ENCODE assay signal across 20 cellular contexts in the genomic region with DNA sequence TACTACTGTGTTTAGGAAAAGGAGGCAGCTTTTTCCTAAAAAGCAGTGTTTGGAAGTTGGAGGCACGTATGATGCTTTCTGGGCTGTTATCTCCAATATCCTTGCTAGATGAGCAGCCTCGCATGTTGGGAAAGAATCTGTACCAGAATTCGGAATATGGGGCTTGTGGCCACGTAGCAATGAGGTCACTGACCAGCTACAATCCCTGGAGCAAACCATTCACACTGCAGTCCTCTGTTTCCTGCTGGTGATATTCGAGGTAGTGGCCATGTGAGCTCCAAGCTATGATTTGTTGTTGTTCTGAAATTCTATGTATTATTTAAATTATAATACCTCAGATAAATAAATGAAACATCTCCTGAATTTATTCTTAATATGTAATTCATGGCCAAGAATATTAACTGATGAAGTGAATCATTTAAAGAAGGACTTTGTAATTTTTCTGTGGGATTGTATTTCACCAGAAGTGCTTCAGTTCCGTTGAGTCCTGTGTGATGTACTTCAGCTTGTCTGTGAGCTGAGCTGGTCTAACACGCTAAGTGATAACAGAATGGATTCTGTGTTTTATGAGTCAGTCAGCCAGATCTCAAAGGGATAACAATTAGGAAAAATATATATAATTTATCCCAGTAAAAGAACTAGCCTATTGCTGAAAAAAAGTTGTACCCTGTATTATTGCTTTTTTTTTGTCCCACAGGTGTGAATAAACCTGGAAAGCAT.
A peak's percentile ranks its signal among the peaks of the same experiment; 100 is the strongest.
DNase-seq lines count a peak whose midpoint lies in the region; TF ChIP-seq lines count a peak whose summit lies in the region.
"Had no signal": no experiment of that assay in that cellular context is flagged by ENCODE, and none has a peak within 500 bp of the region (broad histone marks: within the 10 kb centered on the region; RNA-seq: fewer than 3 reads in every experiment).

No MANE protein-coding gene starts in this region.

- 16 to 19% methylated on average over 7 of the region's 7 CpGs for WGBS in GM23248 (ENCODE audit: low coverage in 1 of 2, low lambda C conversion rate in 2 of 2, missing lambda C conversion rate in 2 of 2), 2 experiments
- WGBS in trophoblast cell (ENCODE audit: extremely low coverage, insufficient coverage, insufficient read length) = no CpG with 5 or more reads among the region's 7 CpGs

- H2AFZ ChIP-seq in GM23248 (no peak overlapping the region), trophoblast cell (ENCODE audit: insufficient read depth, low read length, poor library complexity) (no peak overlapping the region)
- H2AFZ ChIP-seq: PC-9 had no signal

- H3K27me3 ChIP-seq in GM23248 (replicated peaks; ENCODE audit: insufficient read depth) (no peaks in the 10 kb centered on the region), SJCRH30 (no peaks in the 10 kb centered on the region), trophoblast cell (ENCODE audit: insufficient read depth, low read length) (no peaks in the 10 kb centered on the region)
- H3K27me3 ChIP-seq: BLaER1 treated with 17β-estradiol and CSF1 and Interleukin-3, amounts not matched to agents 10 nM and 100 nM; neutrophil had no signal

- H3K79me2 ChIP-seq in GM23248 (ENCODE audit: insufficient read depth) (no peaks in the 10 kb centered on the region), trophoblast cell (ENCODE audit: control insufficient read depth, insufficient read depth, low read length, poor library complexity) (no peaks in the 10 kb centered on the region)

- in situ Hi-C loops in GM23248 (cut with MboI) = no loop called here

- H2BK5ac ChIP-seq in trophoblast cell (ENCODE audit: low read depth, low read length, poor library complexity) = no peak overlapping the region

- H3K36me3 ChIP-seq in GM23248 (ENCODE audit: low read depth) (no peaks in the 10 kb centered on the region), SJCRH30 (no peaks in the 10 kb centered on the region), trophoblast cell (ENCODE audit: control insufficient read depth in 1 of 2, insufficient read depth in 2 of 2, low read length in 2 of 2) (no peaks in the 10 kb centered on the region)
- H3K36me3 ChIP-seq: BLaER1 treated with 17β-estradiol and CSF1 and Interleukin-3, amounts not matched to agents 10 nM and 100 nM; neutrophil had no signal

- no peaks in the 10 kb centered on the region for H3F3A ChIP-seq in GM23248 (ENCODE audit: insufficient read depth)

- H3K27ac ChIP-seq in GM23248 (no peak overlapping the region), SJCRH30 (peak overlapping the region; percentile 92), trophoblast cell (ENCODE audit: low read depth, low read length) (no peak overlapping the region)
- H3K27ac ChIP-seq: BLaER1 treated with 17β-estradiol and CSF1 and Interleukin-3, amounts not matched to agents 10 nM and 100 nM; neutrophil; PC-9 had no signal

- DNase-seq in GM23248 = peak; percentile 5
- peak; percentile 76 to 84 for DNase-seq in SJCRH30
- peak; percentile 17 for DNase-seq in fibroblast of peridontal ligament (ENCODE audit: extremely low read depth)
- peak; percentile 53 to 68 for DNase-seq in trophoblast cell
- DNase-seq in DMS79 treated with DMSO at 0.1 percent for 48 hours (lab: John Stamatoyannopoulos, UW) = no peak
- no peak for DNase-seq in T1000 (lab: John Stamatoyannopoulos, UW)
- no peak for DNase-seq in amniotic stem cell (lab: John Stamatoyannopoulos, UW)
- DNase-seq in GM10266 (ENCODE audit: extremely low spot score) = no peak
- DNase-seq: activated CD4-positive, CD25-positive, alpha-beta regulatory T cell; activated effector memory CD4-positive, alpha-beta T cell treated with Interleukin-2 at 50 U/mL for 16 hours; aorta; HFFc6; Kasumi-1; NCI-H187; NCI-H526; small intestine; stimulated activated naive CD4-positive, alpha-beta T cell treated with Interleukin-2 at 50 U/mL for 16 hours had no signal

- no peak overlapping the region for H3K23ac ChIP-seq in trophoblast cell (ENCODE audit: low read length)

- H4K20me1 ChIP-seq in GM23248 (ENCODE audit: insufficient read depth) = no peaks in the 10 kb centered on the region
- H4K20me1 ChIP-seq: BLaER1 treated with 17β-estradiol and CSF1 and Interleukin-3, amounts not matched to agents 10 nM and 100 nM had no signal

- H4K8ac ChIP-seq in trophoblast cell (ENCODE audit: low read depth, low read length) = no peak overlapping the region

- TF ChIP-seq CTCF in GM10266 (IDR thresholded peaks at IDR 0.05; ENCODE audit: control insufficient read depth, insufficient read depth, low read depth, missing control alignments) = no peak

- no peak overlapping the region for H3K9ac ChIP-seq in GM23248
- H3K9ac ChIP-seq in trophoblast cell (ENCODE audit: low read length) = no peak overlapping the region
- H3K9ac ChIP-seq: BLaER1 treated with 17β-estradiol and CSF1 and Interleukin-3, amounts not matched to agents 10 nM and 100 nM had no signal

- H3K4me1 ChIP-seq in GM23248 (ENCODE audit: insufficient read depth) = no peaks in the 10 kb centered on the region
- H3K4me1 ChIP-seq in SJCRH30 = peaks cover 40% of the 10 kb centered on the region
- H3K4me1 ChIP-seq in trophoblast cell (ENCODE audit: control insufficient read depth in 1 of 2, insufficient read depth in 2 of 2, low read length in 2 of 2) = no peaks in the 10 kb centered on the region

- H3K18ac ChIP-seq in trophoblast cell (ENCODE audit: low read length) = no peak overlapping the region

- no peak overlapping the region for H2BK120ac ChIP-seq in trophoblast cell (ENCODE audit: insufficient read depth, low read length, poor library complexity)

- H3K4ac ChIP-seq in trophoblast cell (ENCODE audit: low read depth, low read length) = no peak overlapping the region

- H3K79me1 ChIP-seq in trophoblast cell (ENCODE audit: low read length) = no peaks in the 10 kb centered on the region

- H3K9me2 ChIP-seq in GM23248 (ENCODE audit: insufficient read depth) = no peaks in the 10 kb centered on the region

- no peak overlapping the region for H4K91ac ChIP-seq in trophoblast cell (ENCODE audit: low read depth, low read length)

- no peak overlapping the region for H2AK5ac ChIP-seq in trophoblast cell (ENCODE audit: low read length)

- H2BK12ac ChIP-seq in trophoblast cell (ENCODE audit: low read length) = no peak overlapping the region

- H3K9me3 ChIP-seq in GM23248 (ENCODE audit: low read depth) (no peaks in the 10 kb centered on the region), SJCRH30 (replicated peaks) (no peaks in the 10 kb centered on the region), trophoblast cell (ENCODE audit: insufficient read depth, low read depth, low read length) (no peaks in the 10 kb centered on the region)
- H3K9me3 ChIP-seq: neutrophil had no signal

- no peak overlapping the region for H3K4me3 ChIP-seq in GM23248
- H3K4me3 ChIP-seq in SJCRH30 = peak overlapping the region; percentile 43
- H3K4me3 ChIP-seq in trophoblast cell (ENCODE audit: low read depth, low read length) = no peak overlapping the region
- H3K4me3 ChIP-seq: BLaER1 treated with 17β-estradiol and CSF1 and Interleukin-3, amounts not matched to agents 10 nM and 100 nM; PC-9 had no signal

- H3K14ac ChIP-seq in trophoblast cell (ENCODE audit: low read length) = no peak overlapping the region

- no peak overlapping the region for H4K12ac ChIP-seq in trophoblast cell (ENCODE audit: low read depth, low read length)

- no peak overlapping the region for H3K4me2 ChIP-seq in GM23248 (ENCODE audit: unreplicated experiment)
- H3K4me2 ChIP-seq in trophoblast cell (ENCODE audit: low read length) = no peak overlapping the region
- H3K4me2 ChIP-seq: BLaER1 treated with 17β-estradiol and CSF1 and Interleukin-3, amounts not matched to agents 10 nM and 100 nM; PC-9 had no signal

Comparison
In these comparisons a context has a peak if more than half of its experiments do, and no peak if none do; other contexts are left out.
1. DNase-seq: peak in GM23248 (single experiment), SJCRH30 (2 of 2), fibroblast of peridontal ligament (single experiment) and trophoblast cell (2 of 2); none in DMS79 treated with DMSO at 0.1 percent for 48 hours (single experiment), T1000 (single experiment), amniotic stem cell (single experiment) and GM10266 (single experiment).